In the genomic region with DNA sequence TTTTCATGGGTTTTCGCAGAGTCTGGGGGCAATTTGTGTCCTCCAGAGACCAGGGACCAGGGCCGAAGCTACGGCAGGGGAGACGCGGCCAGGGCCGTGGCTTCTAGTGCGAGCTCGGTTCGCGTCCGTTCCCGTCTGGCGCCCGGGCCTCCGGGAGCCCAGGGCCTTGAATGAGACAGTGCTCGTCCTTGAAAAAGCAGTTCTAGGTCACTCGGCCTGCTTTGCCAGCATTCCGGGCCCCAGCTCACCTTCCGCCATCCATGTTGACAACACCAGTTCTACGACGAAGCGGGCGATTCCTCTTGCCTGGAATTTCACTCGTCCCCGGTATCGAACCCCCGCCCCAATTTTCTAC, we compare ENCODE assay signal across 9 cellular contexts. TPM values are rescaled to one million over a fixed set of nuclear protein-coding genes. Genes with fewer than 3 reads are reported as not detected.
A peak's percentile ranks its signal among the peaks of the same experiment; 100 is the strongest.
DNase-seq lines count a peak whose midpoint lies in the region; ATAC-seq and TF ChIP-seq lines count a peak whose summit lies in the region.
"Had no signal": no experiment of that assay in that cellular context is flagged by ENCODE, and none has a peak within 500 bp of the region (broad histone marks: within the 10 kb centered on the region; RNA-seq: fewer than 3 reads in every experiment).

No MANE protein-coding gene starts in this region.

- no peaks in the 10 kb centered on the region for H3K9me3 ChIP-seq in ES-I3 (ENCODE audit: control insufficient read depth, insufficient read depth, low read length)
- H3K9me3 ChIP-seq in SU-DHL-6 (ENCODE audit: insufficient read depth, low read length) = no peaks in the 10 kb centered on the region
- H3K9me3 ChIP-seq in endocrine pancreas (ENCODE audit: control insufficient read depth, low read length) = no peaks in the 10 kb centered on the region
- peaks cover 0 to 3% of the 10 kb centered on the region in 2 donors for H3K9me3 ChIP-seq in muscle layer of duodenum (ENCODE audit: control insufficient read depth in 1 of 2, low read length in 2 of 2)
- H3K9me3 ChIP-seq in aorta (ENCODE audit: control insufficient read depth, low read length) = no peaks in the 10 kb centered on the region

- H3K4me1 ChIP-seq in ES-I3 (ENCODE audit: insufficient read depth, low read length) = 0 out of 2 replicates have a peak, but pooled peaks cover 4% of the 10 kb centered on the region
- peaks cover 8% of the 10 kb centered on the region for H3K4me1 ChIP-seq in endocrine pancreas (ENCODE audit: control insufficient read depth, insufficient read depth, low read length)
- no peaks in the 10 kb centered on the region for H3K4me1 ChIP-seq in muscle layer of duodenum (ENCODE audit: control insufficient read depth in 1 of 2, insufficient read depth in 2 of 2, low read length in 2 of 2)
- peaks cover 0 to 3% of the 10 kb centered on the region in 2 donors for H3K4me1 ChIP-seq in aorta (ENCODE audit: control insufficient read depth in 1 of 2, insufficient read depth in 2 of 2, low read length in 2 of 2)

- intact Hi-C loops in aorta (cut with DNase I) = no loop called here

- ATAC-seq in aorta (ENCODE audit: low FRiP score) = peak; percentile 71

- H3K27me3 ChIP-seq in SU-DHL-6 (ENCODE audit: low read length) = no peaks in the 10 kb centered on the region
- H3K27me3 ChIP-seq in endocrine pancreas (ENCODE audit: control insufficient read depth, insufficient read depth, low read length) = no peaks in the 10 kb centered on the region
- no peaks in the 10 kb centered on the region for H3K27me3 ChIP-seq in muscle layer of duodenum (ENCODE audit: low read depth, low read length)
- H3K27me3 ChIP-seq in aorta (ENCODE audit: control insufficient read depth in 1 of 2, insufficient read depth in 2 of 2, low read length in 1 of 2) = no peaks in the 10 kb centered on the region

- H3K27ac ChIP-seq in SU-DHL-6 (ENCODE audit: low read depth, low read length) = no peak overlapping the region
- peak overlapping the region; percentile 98 for H3K27ac ChIP-seq in muscle layer of duodenum (ENCODE audit: low read length)
- peak overlapping the region; percentile 77 to 98 for H3K27ac ChIP-seq in aorta (ENCODE audit: low read depth in 1 of 2, low read length in 2 of 2)

- POLR2A ChIA-PET in HEK293T (lab: Yijun Ruan, JAX) = interaction anchor here (1.2 kb wide), 1 partner anchor 14 kb away, joined by 4 read pairs; no protein-coding TSS in a partner anchor

- peak overlapping the region; percentile 90 for H2AFZ ChIP-seq in SU-DHL-6 (ENCODE audit: low read depth, low read length, severe bottlenecking)

- H3K36me3 ChIP-seq in ES-I3 (ENCODE audit: insufficient read depth, low read length) (no peaks in the 10 kb centered on the region), SU-DHL-6 (ENCODE audit: low read length) (no peaks in the 10 kb centered on the region), endocrine pancreas (ENCODE audit: control insufficient read depth, insufficient read depth, low read length) (no peaks in the 10 kb centered on the region), muscle layer of duodenum (ENCODE audit: control insufficient read depth in 1 of 2, insufficient read depth in 2 of 2, low read length in 2 of 2) (no peaks in the 10 kb centered on the region), aorta (ENCODE audit: control insufficient read depth in 1 of 2, insufficient read depth in 2 of 2, low read length in 1 of 2) (no peaks in the 10 kb centered on the region)

- in situ Hi-C loops in GM13976 (cut with MboI; ENCODE audit: low sequenced_read_pairs, unreplicated experiment) = no loop called here

- peak overlapping the region; percentile 69 for H3K9ac ChIP-seq in ES-I3 (ENCODE audit: low read depth, low read length)
- H3K9ac ChIP-seq in SU-DHL-6 (ENCODE audit: low read length) = peak overlapping the region; percentile 53
- peak overlapping the region; percentile 98 for H3K9ac ChIP-seq in endocrine pancreas (ENCODE audit: control insufficient read depth, insufficient read depth, low read length)

- no peaks in the 10 kb centered on the region for H3K79me2 ChIP-seq in SU-DHL-6 (ENCODE audit: insufficient read depth, low read length)

- no peak for TF ChIP-seq CTCF in SU-DHL-6 (IDR thresholded peaks at IDR 0.05; ENCODE audit: insufficient read depth, low read length, poor library complexity, severe bottlenecking)
- TF ChIP-seq CTCF in GM13976 (IDR thresholded peaks at IDR 0.05; ENCODE audit: borderline replicate concordance, control extremely low read depth, extremely low read depth, insufficient read depth, missing control alignments) = no peak

- H3K9me2 ChIP-seq in SU-DHL-6 (replicated peaks; ENCODE audit: insufficient read depth, low read length) = no peaks in the 10 kb centered on the region

- DNase-seq in HEK293T (ENCODE audit: extremely low spot score) (peak; percentile 19), aorta (peak; percentile 61 to 82), GM13976 (ENCODE audit: low spot score) (no peak), SIG-M5 treated with dmso at 0.1 percent for 504 hours (lab: John Stamatoyannopoulos, UW; ENCODE audit: unreplicated experiment) (no peak)

- H4K20me1 ChIP-seq in SU-DHL-6 (ENCODE audit: low read depth, low read length) = no peaks in the 10 kb centered on the region

- CTCF ChIA-PET in HEK293T (lab: Yijun Ruan, JAX) = interaction anchor here (0.6 to 2.9 kb wide), 4 partner anchors 9 to 33 kb away, joined by 3 to 10 read pairs (median 4); no protein-coding TSS in a partner anchor

- 6 to 9% methylated on average over 27 of the region's 27 CpGs for WGBS in aorta, 2 donors

- H3K4me3 ChIP-seq in SU-DHL-6 (ENCODE audit: insufficient read depth, low read length, poor library complexity, severe bottlenecking) = peak overlapping the region; percentile 48
- peak overlapping the region; percentile 53 for H3K4me3 ChIP-seq in endocrine pancreas (ENCODE audit: control insufficient read depth, insufficient read depth, low read length)
- peak overlapping the region; percentile 77 to 96 for H3K4me3 ChIP-seq in muscle layer of duodenum (ENCODE audit: low read depth in 1 of 2, low read length in 2 of 2)
- H3K4me3 ChIP-seq in aorta (ENCODE audit: low read length in 2 of 2) = peak overlapping the region; percentile 63 to 73

- H3F3A ChIP-seq in SU-DHL-6 (ENCODE audit: insufficient read depth) = no peaks in the 10 kb centered on the region

- H3K4me2 ChIP-seq in SU-DHL-6 (ENCODE audit: low read depth, low read length, poor library complexity, severe bottlenecking) = peak overlapping the region; percentile 53

TF ChIP-seq in HEK293T, 16 proteins besides CTCF, POLR2A, EP300 and RAD21:
- TF ChIP-seq CTBP1 (IDR thresholded peaks at IDR 0.05; ENCODE audit: borderline replicate concordance) (no peak), BHLHE40 (IDR thresholded peaks at IDR 0.05; ENCODE audit: borderline replicate concordance) (no peak), SP1 (IDR thresholded peaks at IDR 0.05) (no peak), ZNF384 (IDR thresholded peaks at IDR 0.05) (no peak), FOXM1 (IDR thresholded peaks at IDR 0.05; ENCODE audit: borderline replicate concordance) (no peak), HDGF (IDR thresholded peaks at IDR 0.05; ENCODE audit: borderline replicate concordance) (no peak), TARDBP (IDR thresholded peaks at IDR 0.05) (no peak), ARNT (IDR thresholded peaks at IDR 0.05) (no peak), ELF4 (IDR thresholded peaks at IDR 0.05) (no peak), FOXK2 (IDR thresholded peaks at IDR 0.05) (no peak), NFRKB (IDR thresholded peaks at IDR 0.05) (no peak), L3MBTL2 (conservative IDR thresholded peaks at IDR 0.05) (no peak), SUZ12 (IDR thresholded peaks at IDR 0.05) (no peak), FOXA1 (IDR thresholded peaks at IDR 0.05) (no peak), LEF1 (IDR thresholded peaks at IDR 0.05; ENCODE audit: borderline replicate concordance) (no peak)
- TF ChIP-seq, protein P1, sequence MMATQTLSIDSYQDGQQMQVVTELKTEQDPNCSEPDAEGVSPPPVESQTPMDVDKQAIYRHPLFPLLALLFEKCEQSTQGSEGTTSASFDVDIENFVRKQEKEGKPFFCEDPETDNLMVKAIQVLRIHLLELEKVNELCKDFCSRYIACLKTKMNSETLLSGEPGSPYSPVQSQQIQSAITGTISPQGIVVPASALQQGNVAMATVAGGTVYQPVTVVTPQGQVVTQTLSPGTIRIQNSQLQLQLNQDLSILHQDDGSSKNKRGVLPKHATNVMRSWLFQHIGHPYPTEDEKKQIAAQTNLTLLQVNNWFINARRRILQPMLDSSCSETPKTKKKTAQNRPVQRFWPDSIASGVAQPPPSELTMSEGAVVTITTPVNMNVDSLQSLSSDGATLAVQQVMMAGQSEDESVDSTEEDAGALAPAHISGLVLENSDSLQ (IDR thresholded peaks at IDR 0.05) = no peak

RNA-seq across cellular contexts. Expression of a gene that starts 4.5 kb away (rescaled TPM):
- total RNA-seq in aorta = not detected
- not detected for polyA plus RNA-seq in aorta
- total RNA-seq: NCI-H460 had no signal

RNA-seq across cellular contexts. Expression of a gene that starts 15.2 kb away (rescaled TPM):
- 1 to 10 TPM; 1.1 to 2.2 TPM for total RNA-seq in aorta
- 1 to 10 TPM in 1 of 2 donors, under 1 TPM in 1; 0.63 to 2.8 TPM for polyA plus RNA-seq in aorta

RNA-seq across cellular contexts. Expression of a gene that starts 41.3 kb away (rescaled TPM):
- total RNA-seq in aorta = 10 to 100 TPM; 32.8 to 34.2 TPM
- polyA plus RNA-seq in aorta = 10 to 100 TPM; 20.7 to 25.6 TPM

Comparison
In these comparisons a context has a peak if more than half of its experiments do, and no peak if none do; other contexts are left out.
1. DNase-seq: peak in HEK293T (single experiment) and aorta (2 of 2); none in GM13976 (single experiment) and SIG-M5 treated with dmso at 0.1 percent for 504 hours (single experiment).
2. Peak in every context shown above with its lines, with median percentiles within 50 percentile points of each other: H3K9ac ChIP-seq and H3K4me3 ChIP-seq.